ENCODE assay signal across 1 cellular context in genomic region chr2:101622633-101623521, GRCh38.
TF ChIP-seq lines count a peak whose summit lies in the region.

No MANE protein-coding gene starts in this region.

TF ChIP-seq in H1, 55 proteins besides CTCF, POLR2A, EP300 and RAD21 (continued from another document):
- TF ChIP-seq CHD7 (IDR thresholded peaks at IDR 0.05; ENCODE audit: insufficient replicate concordance, low read length) (no peak), POU5F1 (IDR thresholded peaks at IDR 0.05; ENCODE audit: low read depth, low read length) (no peak), KDM4A (IDR thresholded peaks at IDR 0.05; ENCODE audit: low read depth, low read length, severe bottlenecking) (no peak)
TF ChIP-seq in H1: peak in this region for 0.
